ENCODE assay signal across 9 cellular contexts in the genomic region with DNA sequence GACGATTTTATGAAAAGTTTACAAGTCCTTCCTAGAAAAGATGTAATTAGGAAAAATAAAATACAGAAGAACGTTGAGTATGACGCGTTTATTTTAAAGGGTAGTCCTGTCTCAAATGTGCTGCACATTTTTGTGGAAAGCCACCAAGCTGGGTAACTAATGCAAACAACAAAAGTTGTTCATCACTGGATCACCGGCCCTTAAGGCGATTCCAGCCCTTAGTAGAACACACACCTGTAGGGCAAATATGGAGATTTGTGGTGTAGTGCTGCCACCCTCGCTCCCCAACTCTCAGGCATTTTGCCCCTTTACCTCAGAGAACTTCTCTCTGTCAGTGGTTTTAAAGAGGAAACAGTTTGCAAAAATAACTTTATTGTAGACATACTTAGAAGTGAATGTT. TPM values are rescaled to one million over a fixed set of nuclear protein-coding genes. Genes with fewer than 3 reads are reported as not detected.
DNase-seq lines count a peak whose midpoint lies in the region; ATAC-seq and TF ChIP-seq lines count a peak whose summit lies in the region.
"Had no signal": no experiment of that assay in that cellular context is flagged by ENCODE, and none has a peak within 500 bp of the region (broad histone marks: within the 10 kb centered on the region; RNA-seq: fewer than 3 reads in every experiment).

No MANE protein-coding gene starts in this region.

- H3K79me1 ChIP-seq in mesenchymal stem cell (replicated peaks; ENCODE audit: low read length, poor library complexity, severe bottlenecking) = no peaks in the 10 kb centered on the region

- peak overlapping the region; percentile 79 for H3K4me3 ChIP-seq in left ventricle myocardium inferior
- H3K4me3 ChIP-seq in adipocyte (ENCODE audit: low read length) = peak overlapping the region; percentile 75
- H3K4me3 ChIP-seq in mesenchymal stem cell (ENCODE audit: insufficient read depth in 1 of 2, low read depth in 1 of 2, low read length in 2 of 2) = peak overlapping the region; percentile 75 to 76
- H3K4me3 ChIP-seq in aorta (ENCODE audit: low read length in 2 of 2) = peak overlapping the region; percentile 21 to 99

- peak overlapping the region; percentile 87 for H3K4me2 ChIP-seq in mesenchymal stem cell (ENCODE audit: low read length, poor library complexity, severe bottlenecking)

- H3K27ac ChIP-seq in left ventricle myocardium inferior (replicated peaks) = no peak overlapping the region
- peak overlapping the region; percentile 40 for H3K27ac ChIP-seq in mesenchymal stem cell (ENCODE audit: low read length, poor library complexity, severe bottlenecking)
- peak overlapping the region in 1 of 2 donors; percentile 18 for H3K27ac ChIP-seq in aorta (ENCODE audit: low read depth in 1 of 2, low read length in 2 of 2)
- H3K27ac ChIP-seq: HL-60 had no signal

- H3K23ac ChIP-seq in mesenchymal stem cell (ENCODE audit: low read length in 2 of 2) = no peak overlapping the region

- H2BK120ac ChIP-seq in mesenchymal stem cell (ENCODE audit: low read depth, low read length) = no peak overlapping the region

- H2BK15ac ChIP-seq in mesenchymal stem cell (ENCODE audit: low read depth, poor library complexity, severe bottlenecking) = no peak overlapping the region

- no peaks in the 10 kb centered on the region for H3K36me3 ChIP-seq in left ventricle myocardium inferior
- no peaks in the 10 kb centered on the region for H3K36me3 ChIP-seq in adipocyte (ENCODE audit: control insufficient read depth, insufficient read depth, low read length, severe bottlenecking)
- H3K36me3 ChIP-seq in mesenchymal stem cell (ENCODE audit: control insufficient read depth in 1 of 2, insufficient read depth in 2 of 2, low read depth in 1 of 2, low read length in 2 of 2) = no peaks in the 10 kb centered on the region
- H3K36me3 ChIP-seq in aorta (ENCODE audit: control insufficient read depth in 1 of 2, insufficient read depth in 2 of 2, low read length in 1 of 2) = no peaks in the 10 kb centered on the region

- no peak overlapping the region for H2BK12ac ChIP-seq in mesenchymal stem cell (ENCODE audit: low read length in 2 of 2)

- H3K4me1 ChIP-seq in left ventricle myocardium inferior (peaks cover 31% of the 10 kb centered on the region), adipocyte (ENCODE audit: control insufficient read depth, insufficient read depth, low read length) (peaks cover 4% of the 10 kb centered on the region), mesenchymal stem cell (ENCODE audit: control insufficient read depth, insufficient read depth, low read depth, low read length) (peaks cover 9% of the 10 kb centered on the region), aorta (ENCODE audit: control insufficient read depth in 1 of 2, insufficient read depth in 2 of 2, low read length in 2 of 2) (no peaks in the 10 kb centered on the region)

- no peak overlapping the region for H4K91ac ChIP-seq in mesenchymal stem cell (ENCODE audit: low read length)

- H3K9ac ChIP-seq in adipocyte (ENCODE audit: low read length) = peak overlapping the region; percentile 74
- H3K9ac ChIP-seq in mesenchymal stem cell (ENCODE audit: low read length) = peak overlapping the region; percentile 74

- H2BK5ac ChIP-seq in mesenchymal stem cell (ENCODE audit: low read depth, low read length, poor library complexity, severe bottlenecking) = no peak overlapping the region

- H3K18ac ChIP-seq in mesenchymal stem cell (ENCODE audit: low read depth in 1 of 2, low read length in 2 of 2) = peak overlapping the region; percentile 21 to 88

- no peak overlapping the region for H3K14ac ChIP-seq in mesenchymal stem cell (ENCODE audit: low read length in 2 of 2)

- H2AFZ ChIP-seq in mesenchymal stem cell (ENCODE audit: low read depth, low read length) = no peak overlapping the region

- no peak overlapping the region for H3K4ac ChIP-seq in mesenchymal stem cell (ENCODE audit: low read depth in 1 of 2, low read length in 2 of 2)

- 43% methylated on average over 3 of the region's 7 CpGs for WGBS in mesenchymal stem cell
- 12 to 23% methylated on average over 7 of the region's 7 CpGs for WGBS in aorta, 2 donors

- H3K9me3 ChIP-seq in left ventricle myocardium inferior (replicated peaks) (no peaks in the 10 kb centered on the region), adipocyte (ENCODE audit: control insufficient read depth, low read length) (no peaks in the 10 kb centered on the region), mesenchymal stem cell (ENCODE audit: control insufficient read depth, low read length) (no peaks in the 10 kb centered on the region), aorta (ENCODE audit: control insufficient read depth, low read length) (no peaks in the 10 kb centered on the region)

- no peak overlapping the region for H4K8ac ChIP-seq in mesenchymal stem cell (ENCODE audit: low read length)

- ATAC-seq in aorta (ENCODE audit: low FRiP score) (no peak), HG02571 (IDR thresholded peaks at IDR 0.05; ENCODE audit: unreplicated experiment) (no peak)

- DNase-seq in left ventricle myocardium inferior (no peak), cardiac septum (ENCODE audit: low spot score) (no peak), adipocyte (ENCODE audit: low read depth) (no peak), mesenchymal stem cell (no peak), aorta (no peak), SKM-1 treated with dmso at 0.1 percent for 144 hours (lab: John Stamatoyannopoulos, UW; ENCODE audit: unreplicated experiment) (no peak), NCI-H187 (lab: John Stamatoyannopoulos, UW) (no peak)

- intact Hi-C loops in left ventricle myocardium inferior (cut with micrococcal nuclease) = loop anchor here (10.0 kb wide), 1 partner anchor 122 kb away; no protein-coding TSS in a partner anchor
- intact Hi-C loops in cardiac septum (cut with DNase I) = loop anchor here (10.0 kb wide), 1 partner anchor 178 kb away; no protein-coding TSS in a partner anchor
- intact Hi-C loops in aorta (cut with DNase I) = loop anchor here (5.0 to 10.0 kb wide), 3 partner anchors 66 to 241 kb away; no protein-coding TSS in a partner anchor

- TF ChIP-seq CTCF in left ventricle myocardium inferior (IDR thresholded peaks at IDR 0.05; ENCODE audit: borderline replicate concordance) = no peak

- H3K27me3 ChIP-seq in left ventricle myocardium inferior (ENCODE audit: low read depth) = no peaks in the 10 kb centered on the region
- peaks cover 6% of the 10 kb centered on the region for H3K27me3 ChIP-seq in adipocyte (replicated peaks; ENCODE audit: control insufficient read depth, insufficient read depth, low read length)
- H3K27me3 ChIP-seq in mesenchymal stem cell (ENCODE audit: control insufficient read depth in 1 of 2, insufficient read depth in 1 of 2, low read length in 2 of 2) = peaks cover 0 to 2% of the 10 kb centered on the region in 2 experiments
- no peaks in the 10 kb centered on the region for H3K27me3 ChIP-seq in aorta (ENCODE audit: control insufficient read depth in 1 of 2, insufficient read depth in 2 of 2, low read length in 1 of 2)

- H2AK5ac ChIP-seq in mesenchymal stem cell (ENCODE audit: low read length, severe bottlenecking) = no peak overlapping the region

RNA-seq across cellular contexts. Expression of a gene that starts 1.9 kb away (rescaled TPM):
- total RNA-seq in left ventricle myocardium inferior (9.4 TPM), cardiac septum (11.3 TPM), aorta (10 to 100 TPM; 42.1 to 81.2 TPM)
- polyA plus RNA-seq in mesenchymal stem cell (2013, experiment 1 of 2) = 28.2 TPM
- polyA plus RNA-seq in mesenchymal stem cell (2013, experiment 2 of 2) = 28.2 TPM
- 10 to 100 TPM in 1 of 2 donors, 1 to 10 TPM in 1; 8.9 to 13.0 TPM for polyA plus RNA-seq in aorta
